1 cellular context compared by ENCODE assay signal in genomic region chr9:135478858-135479468, GRCh38.
TF ChIP-seq lines count a peak whose summit lies in the region.

No MANE protein-coding gene starts in this region.

TF ChIP-seq in H1, 55 proteins besides CTCF, POLR2A, EP300 and RAD21:
- TF ChIP-seq CEBPB (IDR thresholded peaks at IDR 0.05; ENCODE audit: low read depth, low read length): no peak
- no peak for TF ChIP-seq BRCA1 (IDR thresholded peaks at IDR 0.05; ENCODE audit: low read depth, low read length)
- no peak for TF ChIP-seq SP4 (IDR thresholded peaks at IDR 0.05; ENCODE audit: low read length)
- peak; percentile 61 for TF ChIP-seq KDM4A (IDR thresholded peaks at IDR 0.05; ENCODE audit: low read depth, low read length, severe bottlenecking)
- TF ChIP-seq KDM5A (IDR thresholded peaks at IDR 0.05; ENCODE audit: low read length): no peak
- no peak for TF ChIP-seq RFX5 (IDR thresholded peaks at IDR 0.05; ENCODE audit: borderline replicate concordance, low read depth, low read length)
- peak; percentile 20; the same call in 1 of the 2 replicates for TF ChIP-seq USF2 (IDR thresholded peaks at IDR 0.05; ENCODE audit: low read length)
- no peak for TF ChIP-seq CBX8 (IDR thresholded peaks at IDR 0.05; ENCODE audit: borderline replicate concordance, low read depth, low read length)
- no peak for TF ChIP-seq GABPA (IDR thresholded peaks at IDR 0.05; ENCODE audit: borderline replicate concordance, insufficient read depth, low read length)
- peak; percentile 49; the same call in 1 of the 2 replicates for TF ChIP-seq BACH1 (IDR thresholded peaks at IDR 0.05; ENCODE audit: low read length)
